In genomic region chr10:67790534-67791408, GRCh38 we compare ENCODE assay signal across 8 cellular contexts. TPM values are rescaled to one million over a fixed set of nuclear protein-coding genes. Genes with fewer than 3 reads are reported as not detected.
DNase-seq lines count a peak whose midpoint lies in the region; ATAC-seq and TF ChIP-seq lines count a peak whose summit lies in the region.

No MANE protein-coding gene starts in this region.

- H3K18ac ChIP-seq in mesendoderm (ENCODE audit: low read length): peak overlapping the region; percentile 91

- no peak overlapping the region for H3K4me2 ChIP-seq in mesendoderm (ENCODE audit: low read length)

- H3K23ac ChIP-seq in mesendoderm (ENCODE audit: low read length): no peak overlapping the region

- no peaks in the 10 kb centered on the region for H3K36me3 Mint-ChIP-seq in activated CD4-positive, alpha-beta T cell treated with anti-CD3 and anti-CD28 coated beads, Interleukin-2, amount 10 ng/mL, durations not matched to agents 7 days and 5 days (ENCODE audit: low read depth)

- H3K56ac ChIP-seq in mesendoderm (ENCODE audit: low read length): peak overlapping the region; percentile 54

- ATAC-seq in GM18861 (IDR thresholded peaks at IDR 0.05; ENCODE audit: unreplicated experiment) (peak; percentile 36), HG03520 (IDR thresholded peaks at IDR 0.05; ENCODE audit: unreplicated experiment) (peak; percentile 44), GM21717 (IDR thresholded peaks at IDR 0.05; ENCODE audit: unreplicated experiment) (no peak), HG03097 (IDR thresholded peaks at IDR 0.05; ENCODE audit: low FRiP score, unreplicated experiment) (no peak)

- no peaks in the 10 kb centered on the region for H3K36me3 ChIP-seq in mesendoderm (ENCODE audit: control insufficient read depth, insufficient read depth, low read length)
- H3K36me3 ChIP-seq in colonic mucosa: no peaks in the 10 kb centered on the region

- H3K27me3 ChIP-seq in mesendoderm (ENCODE audit: insufficient read depth, low read length, poor library complexity) (no peaks in the 10 kb centered on the region), colonic mucosa (no peaks in the 10 kb centered on the region)

- POLR2A ChIA-PET in activated CD4-positive, alpha-beta T cell treated with anti-CD3 and anti-CD28 coated beads, Interleukin-2, amount 10 ng/mL, durations not matched to agents 7 days and 5 days (lab: Charles Lee): no interaction called here

- H3K9me3 Mint-ChIP-seq in activated CD4-positive, alpha-beta T cell treated with anti-CD3 and anti-CD28 coated beads, Interleukin-2, amount 10 ng/mL, durations not matched to agents 7 days and 5 days: no peaks in the 10 kb centered on the region

- H3K4ac ChIP-seq in mesendoderm (ENCODE audit: low read depth, low read length): peak overlapping the region; percentile 96

- CTCF ChIA-PET in activated CD4-positive, alpha-beta T cell treated with anti-CD3 and anti-CD28 coated beads, Interleukin-2, amount 10 ng/mL, durations not matched to agents 7 days and 5 days (lab: Charles Lee): interaction anchor here (0.5 to 1.5 kb wide), 3 partner anchors 11 to 59 kb away, joined by 3 to 4 read pairs (median 3); no protein-coding TSS in a partner anchor

- no peak overlapping the region for H3K9ac ChIP-seq in mesendoderm (ENCODE audit: low read length)
- no peak overlapping the region for H3K9ac ChIP-seq in colonic mucosa (ENCODE audit: low read depth in 2 of 2, low read length in 2 of 2)

- H4K8ac ChIP-seq in mesendoderm (ENCODE audit: low read depth, low read length): no peak overlapping the region

- peaks cover 22% of the 10 kb centered on the region for H3K4me1 Mint-ChIP-seq in activated CD4-positive, alpha-beta T cell treated with anti-CD3 and anti-CD28 coated beads, Interleukin-2, amount 10 ng/mL, durations not matched to agents 7 days and 5 days

- peak overlapping the region; percentile 75 for H3K27ac Mint-ChIP-seq in activated CD4-positive, alpha-beta T cell treated with anti-CD3 and anti-CD28 coated beads, Interleukin-2, amount 10 ng/mL, durations not matched to agents 7 days and 5 days

- H3K9me3 ChIP-seq in colonic mucosa: no peaks in the 10 kb centered on the region

- H2BK120ac ChIP-seq in mesendoderm (ENCODE audit: low read depth, low read length): peak overlapping the region; percentile 93

- TF ChIP-seq CTCF in colonic mucosa (IDR thresholded peaks at IDR 0.05): no peak

- H2AK5ac ChIP-seq in mesendoderm (ENCODE audit: low read length): no peak overlapping the region

- H3K79me2 ChIP-seq in mesendoderm (ENCODE audit: control insufficient read depth, insufficient read depth, low read length): no peaks in the 10 kb centered on the region

- H3K4me3 Mint-ChIP-seq in activated CD4-positive, alpha-beta T cell treated with anti-CD3 and anti-CD28 coated beads, Interleukin-2, amount 10 ng/mL, durations not matched to agents 7 days and 5 days: no peak overlapping the region

- H2BK15ac ChIP-seq in mesendoderm (replicated peaks; ENCODE audit: low read depth): no peak overlapping the region

- H3K27me3 Mint-ChIP-seq in activated CD4-positive, alpha-beta T cell treated with anti-CD3 and anti-CD28 coated beads, Interleukin-2, amount 10 ng/mL, durations not matched to agents 7 days and 5 days: no peaks in the 10 kb centered on the region

- peak; percentile 17 for DNase-seq in activated CD4-positive, alpha-beta T cell treated with anti-CD3 and anti-CD28 coated beads, Interleukin-2, amount 10 ng/mL, durations not matched to agents 7 days and 5 days
- DNase-seq in mesendoderm (peak; percentile 86), colonic mucosa (no peak), NCI-H1048 (lab: John Stamatoyannopoulos, UW) (no peak)

- no peaks in the 10 kb centered on the region for H3K79me1 ChIP-seq in mesendoderm (ENCODE audit: low read length)

- WGBS in mesendoderm (ENCODE audit: extremely low coverage, insufficient coverage, low lambda C conversion rate): no CpG with 5 or more reads among the region's 6 CpGs

- H3K4me1 ChIP-seq in mesendoderm (ENCODE audit: control insufficient read depth, low read depth, low read length): peaks cover 6% of the 10 kb centered on the region
- no peaks in the 10 kb centered on the region for H3K4me1 ChIP-seq in colonic mucosa

- intact Hi-C loops in colonic mucosa (cut with DNase I): no loop called here

- H3K27ac ChIP-seq in mesendoderm (ENCODE audit: low read depth, low read length) (peak overlapping the region; percentile 68), colonic mucosa (no peak overlapping the region)

- H3K4me3 ChIP-seq in mesendoderm (ENCODE audit: low read length): no peak overlapping the region
- no peak overlapping the region for H3K4me3 ChIP-seq in colonic mucosa

- H2BK5ac ChIP-seq in mesendoderm (ENCODE audit: low read length): no peak overlapping the region

- H4K5ac ChIP-seq in mesendoderm (ENCODE audit: low read length): no peak overlapping the region

RNA-seq across cellular contexts. Expression of gene DNAJC12, which starts 47.2 kb away (rescaled TPM):
- total RNA-seq in activated CD4-positive, alpha-beta T cell treated with anti-CD3 and anti-CD28 coated beads, Interleukin-2, amount 10 ng/mL, durations not matched to agents 7 days and 5 days: 1 to 10 TPM in 1 of 2 experiments, under 1 TPM in 1; 0.79 to 1.9 TPM
- polyA plus RNA-seq in mesendoderm (2013, experiment 1 of 2): 2.7 TPM
- 2.8 TPM for polyA plus RNA-seq in mesendoderm (2013, experiment 2 of 2)
- total RNA-seq in colonic mucosa: 10 to 100 TPM in 1 of 2 donors, 1 to 10 TPM in 1; 6.9 to 10.2 TPM

Comparison
In these comparisons a context has a peak if more than half of its experiments do, and no peak if none do; other contexts are left out.
1. ATAC-seq: peak in GM18861 (single experiment) and HG03520 (single experiment); none in GM21717 (single experiment) and HG03097 (single experiment).
2. DNase-seq: peak in activated CD4-positive, alpha-beta T cell treated with anti-CD3 and anti-CD28 coated beads, Interleukin-2, amount 10 ng/mL, durations not matched to agents 7 days and 5 days (single experiment) and mesendoderm (single experiment); none in colonic mucosa (single experiment) and NCI-H1048 (single experiment).